ENCODE assay signal across 13 cellular contexts in the genomic region with DNA sequence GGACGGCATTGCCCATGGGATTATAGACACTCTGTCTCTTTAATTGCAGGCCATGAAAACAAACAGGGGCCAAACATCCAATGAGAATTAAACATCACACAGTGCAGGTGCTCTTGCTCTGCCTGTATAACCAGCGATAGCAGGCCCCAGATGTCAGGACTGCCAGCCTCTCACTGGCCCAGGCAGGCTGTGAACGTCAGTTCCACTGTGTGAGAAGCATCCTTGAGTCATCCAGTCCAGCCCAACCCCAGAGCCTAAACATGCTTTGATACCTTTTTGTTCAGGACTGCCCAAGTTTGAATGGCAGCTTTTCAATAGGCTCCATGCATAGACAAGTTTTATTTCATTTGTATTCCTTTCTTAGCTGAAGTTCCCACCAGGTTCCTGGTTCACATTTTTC.
"Had no signal": no experiment of that assay in that cellular context is flagged by ENCODE, and none has a peak within 500 bp of the region (broad histone marks: within the 10 kb centered on the region; RNA-seq: fewer than 3 reads in every experiment).

No MANE protein-coding gene starts in this region.

- ATAC-seq: activated T-cell treated with anti-CD3 and anti-CD28 coated beads, Interleukin-2, amount 50 U/mL, for 4 hours; gastrocnemius medialis; heart right ventricle; left lung; stimulated activated naive CD8-positive, alpha-beta T cell treated with anti-CD3 and anti-CD28 coated beads, Interleukin-15, Interleukin-2, amounts not matched to agents 100 U/mL and 50 U/mL, for 24 hours had no signal

- H3K27ac ChIP-seq: gastrocnemius medialis, left lung, thoracic aorta had no signal

- H3K36me3 ChIP-seq: gastrocnemius medialis, heart right ventricle, left lung, thoracic aorta had no signal

- H3K9me3 ChIP-seq: gastrocnemius medialis, thoracic aorta had no signal

- H3K4me1 ChIP-seq: gastrocnemius medialis, left lung had no signal

- H3K4me3 ChIP-seq: gastrocnemius medialis, heart right ventricle, left lung, thoracic aorta had no signal

- H3K27me3 ChIP-seq: gastrocnemius medialis, heart right ventricle, left lung had no signal

- DNase-seq: activated CD4-positive, alpha-beta T cell treated with anti-CD3 and anti-CD28 coated beads, Interleukin-2, amount 50 U/mL, for 4 hours; activated gamma-delta T cell; activated naive CD8-positive, alpha-beta T cell treated with anti-CD3 and anti-CD28 coated beads, Interleukin-2, amount 10 ng/mL, durations not matched to agents 7 days and 5 days; activated T-cell treated with anti-CD3 and anti-CD28 coated beads, Interleukin-2, amount 50 U/mL, for 4 hours; anterior cingulate cortex; gastrocnemius medialis; heart right ventricle; islet precursor cell; left lung; stimulated activated CD4-positive, alpha-beta T cell treated with anti-CD3 and anti-CD28 coated beads, Interleukin-4, amount 100 ng/mL, for 1 hour; stimulated activated CD8-positive, alpha-beta memory T cell treated with anti-CD3 and anti-CD28 coated beads, Interleukin-4, amount 100 ng/mL, for 48 hours; stimulated activated naive CD8-positive, alpha-beta T cell treated with anti-CD3 and anti-CD28 coated beads, Interleukin-15, Interleukin-2, amounts not matched to agents 100 U/mL and 50 U/mL, for 24 hours had no signal
